27 cellular contexts compared by ENCODE assay signal in genomic region chrX:105463483-105463882, GRCh38.
"Had no signal": no experiment of that assay in that cellular context is flagged by ENCODE, and none has a peak within 500 bp of the region (broad histone marks: within the 10 kb centered on the region; RNA-seq: fewer than 3 reads in every experiment).

No MANE protein-coding gene starts in this region.

- FAIRE-seq: endometrium, keratinocyte, TTC549, urothelium cell line had no signal

- H3K27me3 ChIP-seq: body of pancreas had no signal

- H3K4me1 ChIP-seq: body of pancreas, tibial nerve had no signal

- ATAC-seq: activated CD4-positive, alpha-beta T cell treated with anti-CD3 and anti-CD28 coated beads for 36 hours; activated naive CD4-positive, alpha-beta T cell treated with anti-CD3 and anti-CD28 coated beads, Interleukin-2, amount 50 U/mL, for 72 hours; body of pancreas; esophagus mucosa; left lobe of liver; right cardiac atrium; WTC11 had no signal

- H3K27ac ChIP-seq: body of pancreas, coronary artery, skin epidermis, tibial nerve had no signal

- H3K4me3 ChIP-seq: body of pancreas, coronary artery, lung, skin epidermis, tibial nerve had no signal

- H3K9me3 ChIP-seq: body of pancreas, tibial nerve had no signal

- DNase-seq: activated CD4-positive, alpha-beta T cell treated with anti-CD3 and anti-CD28 coated beads for 36 hours; activated CD4-positive, alpha-beta T cell treated with anti-CD3 and anti-CD28 coated beads, Interleukin-2, amount 50 U/mL, for 48 hours; activated gamma-delta T cell treated with Interleukin-2 at 50 U/mL for 16 hours; activated T-cell treated with anti-CD3 and anti-CD28 coated beads for 4 hours; amygdala; body of pancreas; foreskin melanocyte; glutamatergic neuron; hypothalamus; midbrain; nephron progenitor cell; nucleus accumbens; right cardiac atrium; stimulated activated CD4-positive, alpha-beta T cell treated with anti-CD3 and anti-CD28 coated beads, Interleukin-15, amount 100 ng/mL, for 24 hours; stimulated activated CD4-positive, alpha-beta T cell treated with anti-CD3 and anti-CD28 coated beads, Interleukin-2, amount 100 ng/mL, for 48 hours had no signal

- H3K36me3 ChIP-seq: tibial nerve had no signal
